Comparison of ENCODE assay signal across 1 cellular context in the genomic region with DNA sequence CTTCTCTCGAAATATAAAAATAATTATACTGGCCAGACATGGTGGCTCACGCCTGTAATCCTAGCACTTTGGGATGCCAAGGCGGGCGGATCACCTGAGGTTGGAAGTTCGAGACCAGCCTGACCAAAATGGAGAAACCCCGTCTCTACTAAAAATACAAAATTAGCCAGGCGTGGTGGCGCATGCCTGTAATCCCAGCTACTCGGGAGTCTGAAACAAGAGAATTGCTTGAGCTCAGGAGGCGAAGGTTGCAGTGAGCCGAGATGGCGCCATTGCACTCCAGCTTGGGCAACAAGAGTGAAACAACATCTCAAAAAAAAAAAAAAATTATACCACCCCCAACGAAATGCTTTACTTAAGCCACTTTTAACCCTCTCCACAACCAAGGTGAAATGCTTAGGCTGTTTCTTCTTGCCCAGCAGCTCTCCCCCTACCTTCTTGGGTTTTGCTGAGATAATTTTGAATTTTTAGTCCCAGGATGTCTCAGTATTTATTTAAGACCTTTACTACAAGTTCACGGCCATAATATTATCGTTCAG.
TF ChIP-seq lines count a peak whose summit lies in the region.

No MANE protein-coding gene starts in this region.

TF ChIP-seq in HEK293, 187 proteins besides CTCF, POLR2A, EP300 and RAD21:
- TF ChIP-seq PRDM1 (tag by site-specific recombination; IDR thresholded peaks at IDR 0.05) (peak; percentile 39), ZNF664 (tag by site-specific recombination; IDR thresholded peaks at IDR 0.05) (peak; percentile 5; the same call in 1 of the 2 replicates)
